In the genomic region with DNA sequence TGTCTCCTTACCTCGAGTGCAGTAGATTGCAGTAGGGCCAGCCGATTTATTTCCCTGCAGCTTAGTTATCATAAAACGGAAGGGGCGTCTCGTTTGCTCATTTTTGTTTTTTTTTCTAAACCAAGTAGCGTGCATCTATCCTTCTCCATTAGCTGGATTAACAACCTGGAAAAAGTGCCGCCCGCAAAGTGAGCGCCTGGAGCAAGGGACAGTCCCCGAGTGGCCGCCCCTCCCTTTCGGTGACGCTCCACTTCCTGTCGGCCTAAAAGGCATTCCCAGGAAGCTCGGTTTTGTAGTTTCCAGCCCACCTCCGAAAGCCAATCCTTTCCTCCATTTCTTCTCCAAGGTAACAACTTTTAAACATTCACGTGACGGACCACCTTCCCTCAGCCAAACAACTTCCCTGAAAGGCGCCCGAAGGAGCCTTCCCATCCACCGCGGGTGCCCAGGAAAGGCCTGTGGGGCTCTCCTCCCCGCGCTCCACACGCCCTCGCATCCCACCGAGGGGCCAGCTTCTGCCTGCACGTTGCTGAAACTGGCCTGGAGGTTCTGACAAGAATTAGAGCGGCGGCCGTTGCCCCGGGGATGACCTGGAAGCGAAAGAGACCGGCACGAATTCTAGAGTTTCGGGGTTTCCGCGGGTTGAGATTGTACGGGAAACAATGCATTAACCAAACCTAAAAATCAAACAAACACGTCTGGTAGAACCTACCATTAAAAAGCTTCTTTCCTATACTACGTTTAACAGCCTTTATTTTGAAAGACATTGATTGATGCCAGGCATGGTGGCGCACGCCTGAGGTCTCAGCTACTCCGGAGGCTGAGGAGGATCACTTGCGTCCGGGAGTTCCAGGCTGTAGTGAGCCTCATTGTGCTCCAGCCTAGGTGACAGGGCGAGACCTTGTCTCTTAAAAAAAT, we compare ENCODE assay signal across 8 cellular contexts. TPM values are rescaled to one million over a fixed set of nuclear protein-coding genes. Genes with fewer than 3 reads are reported as not detected.
DNase-seq lines count a peak whose midpoint lies in the region; ATAC-seq and TF ChIP-seq lines count a peak whose summit lies in the region.

EXTL2 (minus strand) TSS at position 221 of the 918 bp plus-strand sequence. CDS start 6,085 bp downstream, outside the sequence.

- peak within 1 kb of the TSS; percentile 94 for H3K27ac Mint-ChIP-seq in activated CD4-positive, alpha-beta memory T cell treated with anti-CD3 and anti-CD28 coated beads, Interleukin-2, amount 10 ng/mL, durations not matched to agents 7 days and 5 days

- TF ChIP-seq POLR2A in lower leg skin (IDR thresholded peaks at IDR 0.05), result no peak

- peak within 1 kb of the TSS; percentile 85 for H3K27ac ChIP-seq in C4-2B

- ATAC-seq in GM19351 (IDR thresholded peaks at IDR 0.05; ENCODE audit: unreplicated experiment) (peak; percentile 42), HG03521 (IDR thresholded peaks at IDR 0.05; ENCODE audit: unreplicated experiment) (peak; percentile 31)

- peaks cover 13% of the 10 kb centered on the region for H3K9me3 Mint-ChIP-seq in activated CD4-positive, alpha-beta memory T cell treated with anti-CD3 and anti-CD28 coated beads, Interleukin-2, amount 10 ng/mL, durations not matched to agents 7 days and 5 days

- 0% methylated on average over 47 of the region's 47 CpGs for WGBS in lower leg skin, 2 donors

- H3K4me1 Mint-ChIP-seq in activated CD4-positive, alpha-beta memory T cell treated with anti-CD3 and anti-CD28 coated beads, Interleukin-2, amount 10 ng/mL, durations not matched to agents 7 days and 5 days, result peaks cover 48% of the 10 kb centered on the region

- peak within 1 kb of the TSS; percentile 89 for H3K4me3 Mint-ChIP-seq in activated CD4-positive, alpha-beta memory T cell treated with anti-CD3 and anti-CD28 coated beads, Interleukin-2, amount 10 ng/mL, durations not matched to agents 7 days and 5 days

- peaks cover 38% of the 10 kb centered on the region for H3K36me3 Mint-ChIP-seq in activated CD4-positive, alpha-beta memory T cell treated with anti-CD3 and anti-CD28 coated beads, Interleukin-2, amount 10 ng/mL, durations not matched to agents 7 days and 5 days (ENCODE audit: low read depth)

- DNase-seq in NCI-H69 (lab: John Stamatoyannopoulos, UW) (peak; percentile 94), ecto neural progenitor cell (ENCODE audit: low spot score) (peak; percentile 87), lower leg skin (ENCODE audit: low spot score in 2 of 2) (peak; percentile 82 to 95)
- DNase-seq in activated CD4-positive, alpha-beta memory T cell treated with anti-CD3 and anti-CD28 coated beads, Interleukin-2, amount 10 ng/mL, durations not matched to agents 7 days and 5 days, result peak; percentile 62
- DNase-seq in stimulated activated CD4-positive, alpha-beta T cell treated with anti-CD3 and anti-CD28 coated beads, Interleukin-4, amount 100 ng/mL, for 48 hours (ENCODE audit: low read depth in 2 of 2), result peak; percentile 56 to 66

- peak within 1 kb of the TSS; percentile 89 for H3K4me3 ChIP-seq in lower leg skin (ENCODE audit: low read depth, poor library complexity, severe bottlenecking)

- CTCF ChIA-PET in activated CD4-positive, alpha-beta memory T cell treated with anti-CD3 and anti-CD28 coated beads, Interleukin-2, amount 10 ng/mL, durations not matched to agents 7 days and 5 days (lab: Charles Lee), result interaction anchor here (0.6 to 4.2 kb wide), 7 partner anchors 14 to 415 kb away, joined by 3 to 17 read pairs (median 5); no protein-coding TSS in a partner anchor

- TF ChIP-seq CTCF in C4-2B (conservative IDR thresholded peaks at IDR 0.05) (no peak), lower leg skin (IDR thresholded peaks at IDR 0.05) (no peak)

- POLR2A ChIA-PET in activated CD4-positive, alpha-beta memory T cell treated with anti-CD3 and anti-CD28 coated beads, Interleukin-2, amount 10 ng/mL, durations not matched to agents 7 days and 5 days (lab: Charles Lee), result interaction anchor here (0.7 to 3.3 kb wide), 24 partner anchors 8 to 857 kb away, joined by 3 to 57 read pairs (median 4); partner anchors contain the start of genes CDC14A and S1PR1

- no peaks in the 10 kb centered on the region for H3K27me3 Mint-ChIP-seq in activated CD4-positive, alpha-beta memory T cell treated with anti-CD3 and anti-CD28 coated beads, Interleukin-2, amount 10 ng/mL, durations not matched to agents 7 days and 5 days

- intact Hi-C loops in lower leg skin (cut with DNase I; ENCODE audit: low total_unique reads), result no loop called here

RNA-seq across cellular contexts. Expression of gene EXTL2, which starts in this region (rescaled TPM):
- total RNA-seq in activated CD4-positive, alpha-beta memory T cell treated with anti-CD3 and anti-CD28 coated beads, Interleukin-2, amount 10 ng/mL, durations not matched to agents 7 days and 5 days, result 1 to 10 TPM; 1.4 to 2.4 TPM
- total RNA-seq in lower leg skin, result 1 to 10 TPM; 2.3 to 5.6 (median 4.2) TPM

Comparison
In these comparisons a context has a peak if more than half of its experiments do, and no peak if none do; other contexts are left out.
1. Peak in every context shown above with its lines: DNase-seq, ATAC-seq, H3K4me3 ChIP-seq and H3K27ac ChIP-seq.